25 cellular contexts compared by ENCODE assay signal in the genomic region with DNA sequence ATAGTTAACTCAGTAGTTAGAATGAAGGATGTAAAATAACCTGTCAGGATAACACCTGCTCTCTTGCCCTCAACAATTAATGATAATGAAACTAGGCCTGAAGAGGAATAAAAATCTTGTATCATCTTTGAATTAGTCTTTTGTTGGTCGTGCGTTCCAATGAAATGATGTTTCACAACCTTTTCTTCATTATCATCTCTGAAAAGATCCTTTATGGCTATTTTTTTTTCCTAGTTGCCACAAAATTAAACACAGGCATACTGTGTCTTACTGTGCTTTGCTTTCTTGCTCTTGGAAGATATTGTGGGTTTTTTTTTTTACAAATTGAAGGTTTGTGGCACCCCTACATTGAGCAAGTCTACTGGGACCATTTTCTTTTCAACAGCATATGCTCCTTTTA.
"Had no signal": no experiment of that assay in that cellular context is flagged by ENCODE, and none has a peak within 500 bp of the region (broad histone marks: within the 10 kb centered on the region; RNA-seq: fewer than 3 reads in every experiment).

No MANE protein-coding gene starts in this region.

- H3K27ac ChIP-seq: left ventricle myocardium inferior, neutrophil, parathyroid adenoma, right atrium auricular region, right lobe of liver, skin epidermis, stomach, testis, thyroid gland, transverse colon, upper lobe of left lung, vagina had no signal

- H3K27ac Mint-ChIP-seq: immature natural killer cell; naive thymus-derived CD8-positive, alpha-beta T cell; nephron; stimulated activated naive B cell treated with anti-CD40 and anti-IgM and Interleukin-4, amounts not matched to agents 10 μg/mL and 1 μg/mL and 100 μg/mL, for 72 hours had no signal

- H3K27me3 Mint-ChIP-seq: naive thymus-derived CD8-positive, alpha-beta T cell; stimulated activated naive B cell treated with anti-CD40 and anti-IgM and Interleukin-4, amounts not matched to agents 10 μg/mL and 1 μg/mL and 100 μg/mL, for 72 hours had no signal

- H3K4me3 Mint-ChIP-seq: immature natural killer cell; naive thymus-derived CD8-positive, alpha-beta T cell; nephron; neural crest cell; stimulated activated naive B cell treated with anti-CD40 and anti-IgM and Interleukin-4, amounts not matched to agents 10 μg/mL and 1 μg/mL and 100 μg/mL, for 72 hours had no signal

- DNase-seq: hypothalamus; immature natural killer cell; islet precursor cell; left ventricle myocardium inferior; naive thymus-derived CD8-positive, alpha-beta T cell; occipital lobe; right lobe of liver; stimulated activated CD4-positive, alpha-beta T cell treated with anti-CD3 and anti-CD28 coated beads, Interleukin-12 subunit alpha, Interleukin-12 subunit beta, amount 100 ng/mL, for 4 hours; stimulated activated CD4-positive, alpha-beta T cell treated with anti-CD3 and anti-CD28 coated beads, Interleukin-15, amount 100 ng/mL, for 24 hours; stimulated activated CD4-positive, alpha-beta T cell treated with anti-CD3 and anti-CD28 coated beads, Interleukin-2, amount 100 ng/mL, for 24 hours; stimulated activated CD4-positive, alpha-beta T cell treated with anti-CD3 and anti-CD28 coated beads, Interleukin-4, amount 100 ng/mL, for 1 hour; stimulated activated naive B cell treated with anti-CD40 and anti-IgM and Interleukin-4, amounts not matched to agents 10 μg/mL and 1 μg/mL and 100 μg/mL, for 72 hours; stimulated activated naive CD8-positive, alpha-beta T cell treated with anti-CD3 and anti-CD28 coated beads, Interleukin-15, Interleukin-2, amounts not matched to agents 100 U/mL and 50 U/mL, for 24 hours; stomach; testis; thyroid gland; transverse colon; upper lobe of left lung had no signal

- ATAC-seq: naive thymus-derived CD8-positive, alpha-beta T cell; right lobe of liver; stimulated activated naive B cell treated with anti-CD40 and anti-IgM and Interleukin-4, amounts not matched to agents 10 μg/mL and 1 μg/mL and 100 μg/mL, for 72 hours; stimulated activated naive CD8-positive, alpha-beta T cell treated with anti-CD3 and anti-CD28 coated beads, Interleukin-15, Interleukin-2, amounts not matched to agents 100 U/mL and 50 U/mL, for 24 hours had no signal

- H3K4me1 Mint-ChIP-seq: immature natural killer cell; naive thymus-derived CD8-positive, alpha-beta T cell; stimulated activated naive B cell treated with anti-CD40 and anti-IgM and Interleukin-4, amounts not matched to agents 10 μg/mL and 1 μg/mL and 100 μg/mL, for 72 hours had no signal
